8 cellular contexts compared by ENCODE assay signal in genomic region chr10:50625663-50626062, GRCh38. TPM values are rescaled to one million over a fixed set of nuclear protein-coding genes. Genes with fewer than 3 reads are reported as not detected.
A peak's percentile ranks its signal among the peaks of the same experiment; 100 is the strongest.
DNase-seq lines count a peak whose midpoint lies in the region; ATAC-seq and TF ChIP-seq lines count a peak whose summit lies in the region.

No MANE protein-coding gene starts in this region.

- H3K4me1 ChIP-seq in adipocyte (ENCODE audit: control insufficient read depth, insufficient read depth, low read length) (peaks cover 17% of the 10 kb centered on the region), subcutaneous abdominal adipose tissue (ENCODE audit: control insufficient read depth in 5 of 5, insufficient read depth in 5 of 5, low read length in 5 of 5) (peaks cover 3 to 28% (median 24%) of the 10 kb centered on the region in 5 donors)

- POLR2A ChIA-PET in HEK293T (lab: Yijun Ruan, JAX): interaction anchor here (0.9 to 2.8 kb wide), 4 partner anchors 12 to 72 kb away, joined by 3 to 8 read pairs (median 4); no protein-coding TSS in a partner anchor

- DNase-seq in AG08396 (ENCODE audit: low spot score): peak; percentile 24
- DNase-seq in HT1080 (ENCODE audit: low read depth): peak; percentile 9
- DNase-seq in adipocyte (ENCODE audit: low read depth): no peak
- DNase-seq in inferior parietal cortex (ENCODE audit: extremely low spot score): peak; percentile 53
- DNase-seq in HEK293T (ENCODE audit: extremely low spot score): no peak

- H3K9ac ChIP-seq in adipocyte (ENCODE audit: low read length) (peak overlapping the region; percentile 91), subcutaneous abdominal adipose tissue (ENCODE audit: low read length in 5 of 5) (peak overlapping the region; percentile 80 to 97 (median 96))

- peak overlapping the region; percentile 99 for H3K4me3 ChIP-seq in adipocyte (ENCODE audit: low read length)
- peak overlapping the region; percentile 91 to 96 (median 94) for H3K4me3 ChIP-seq in subcutaneous abdominal adipose tissue (ENCODE audit: low read depth in 1 of 5, low read length in 5 of 5)

- CTCF ChIA-PET in HEK293T (lab: Yijun Ruan, JAX): interaction anchor here (0.6 kb wide), 1 partner anchor 28 kb away, joined by 6 read pairs; no protein-coding TSS in a partner anchor

- H3K27me3 ChIP-seq in adipocyte (replicated peaks; ENCODE audit: control insufficient read depth, insufficient read depth, low read length) (no peaks in the 10 kb centered on the region), subcutaneous abdominal adipose tissue (ENCODE audit: control insufficient read depth in 5 of 5, insufficient read depth in 4 of 5, low read length in 5 of 5) (no peaks in the 10 kb centered on the region)

- ATAC-seq in GM21447 (IDR thresholded peaks at IDR 0.05; ENCODE audit: unreplicated experiment) (no peak), GM21515 (IDR thresholded peaks at IDR 0.05; ENCODE audit: unreplicated experiment) (no peak)

- H3K36me3 ChIP-seq in adipocyte (ENCODE audit: control insufficient read depth, insufficient read depth, low read length, severe bottlenecking) (no peaks in the 10 kb centered on the region), subcutaneous abdominal adipose tissue (ENCODE audit: control insufficient read depth in 5 of 5, insufficient read depth in 5 of 5, low read length in 5 of 5) (peaks cover 5 to 16% (median 7%) of the 10 kb centered on the region in 5 donors)

- H3K27ac ChIP-seq in subcutaneous abdominal adipose tissue (ENCODE audit: low read depth, low read length): peak overlapping the region; percentile 99

- H3K9me3 ChIP-seq in adipocyte (ENCODE audit: control insufficient read depth, low read length): no peaks in the 10 kb centered on the region
- no peaks in the 10 kb centered on the region for H3K9me3 ChIP-seq in subcutaneous abdominal adipose tissue (ENCODE audit: control insufficient read depth in 5 of 5, low read length in 5 of 5)

TF ChIP-seq in HEK293T, 16 proteins besides CTCF, POLR2A, EP300 and RAD21:
- TF ChIP-seq L3MBTL2 (conservative IDR thresholded peaks at IDR 0.05): no peak
- no peak for TF ChIP-seq FOXM1 (IDR thresholded peaks at IDR 0.05; ENCODE audit: borderline replicate concordance)
- TF ChIP-seq CTBP1 (IDR thresholded peaks at IDR 0.05; ENCODE audit: borderline replicate concordance): no peak
- no peak for TF ChIP-seq HDGF (IDR thresholded peaks at IDR 0.05; ENCODE audit: borderline replicate concordance)
- TF ChIP-seq ELF4 (IDR thresholded peaks at IDR 0.05): no peak
- no peak for TF ChIP-seq FOXA1 (IDR thresholded peaks at IDR 0.05)
- TF ChIP-seq TARDBP (IDR thresholded peaks at IDR 0.05): no peak
- TF ChIP-seq BHLHE40 (IDR thresholded peaks at IDR 0.05; ENCODE audit: borderline replicate concordance): no peak
TF ChIP-seq in HEK293T: peak in this region for 0.

RNA-seq across cellular contexts. Expression of gene SGMS1, which starts 1.9 kb away (rescaled TPM):
- 36.1 and 54.7 TPM in 2 replicates for total RNA-seq in HT1080 (2014; rRNA removed; shearing (Covaris generic))
- 19.3 and 23.0 TPM in 2 replicates for polyA plus RNA-seq in HT1080 (2015; cell fraction: cytosol; rRNA removed)
- polyA plus RNA-seq in HT1080 (2015; cell fraction: nucleus; rRNA removed): 14.7 and 20.5 TPM in 2 replicates

Comparison
In these comparisons a context has a peak if more than half of its experiments do, and no peak if none do; other contexts are left out.
1. DNase-seq: peak in AG08396 (single experiment), HT1080 (single experiment) and inferior parietal cortex (single experiment); none in adipocyte (single experiment) and HEK293T (single experiment).